ENCODE assay signal across 17 cellular contexts in genomic region chr16:81502396-81503060, GRCh38. TPM values are rescaled to one million over a fixed set of nuclear protein-coding genes. Genes with fewer than 3 reads are reported as not detected.
A peak's percentile ranks its signal among the peaks of the same experiment; 100 is the strongest.
DNase-seq lines count a peak whose midpoint lies in the region; ATAC-seq and TF ChIP-seq lines count a peak whose summit lies in the region.
"Had no signal": no experiment of that assay in that cellular context is flagged by ENCODE, and none has a peak within 500 bp of the region (broad histone marks: within the 10 kb centered on the region; RNA-seq: fewer than 3 reads in every experiment).

No MANE protein-coding gene starts in this region.

- H3K79me1 ChIP-seq in mesenchymal stem cell (replicated peaks; ENCODE audit: low read length, poor library complexity, severe bottlenecking) = peaks cover 51% of the 10 kb centered on the region

- no peaks in the 10 kb centered on the region for H3F3A ChIP-seq in SK-N-SH (replicated peaks; ENCODE audit: insufficient read depth)

- H3K4me1 Mint-ChIP-seq in endodermal cell = no peaks in the 10 kb centered on the region
- peaks cover 55 to 86% of the 10 kb centered on the region in 2 donors for H3K4me1 Mint-ChIP-seq in stimulated activated naive B cell treated with anti-CD40 and anti-IgM and Interleukin-4, amounts not matched to agents 10 μg/mL and 1 μg/mL and 100 μg/mL, for 72 hours

- ATAC-seq in SK-N-SH treated with all-trans-retinoic acid at 6 μM for 48 hours (no peak), GM19397 (IDR thresholded peaks at IDR 0.05; ENCODE audit: unreplicated experiment) (no peak), GM21576 (IDR thresholded peaks at IDR 0.05; ENCODE audit: unreplicated experiment) (no peak)
- no peak for ATAC-seq in stimulated activated naive B cell treated with anti-CD40 and anti-IgM and Interleukin-4, amounts not matched to agents 10 μg/mL and 1 μg/mL and 100 μg/mL, for 72 hours (replicated peaks)
- ATAC-seq: left colon had no signal

- H3K9me3 ChIP-seq in SK-N-SH (no peaks in the 10 kb centered on the region), endodermal cell (ENCODE audit: control insufficient read depth, low read length) (no peaks in the 10 kb centered on the region), mesenchymal stem cell (ENCODE audit: control insufficient read depth, low read length) (no peaks in the 10 kb centered on the region), ascending aorta (no peaks in the 10 kb centered on the region)
- H3K9me3 ChIP-seq: testis had no signal

- H3K27ac ChIP-seq in SK-N-SH (ENCODE audit: low read depth in 2 of 2, low read length in 1 of 2) (peak overlapping the region in 1 of 2 experiments; percentile 79; a peak in 2 of 4 replicates), endodermal cell (ENCODE audit: low read depth, low read length) (peak overlapping the region; percentile 88), mesenchymal stem cell (ENCODE audit: low read length, poor library complexity, severe bottlenecking) (no peak overlapping the region), ascending aorta (no peak overlapping the region)
- H3K27ac ChIP-seq: testis had no signal

- CTCF ChIA-PET in SK-N-SH (lab: Yijun Ruan, JAX) = interaction anchor here (0.6 kb wide), 1 partner anchor 14 kb away, joined by 4 read pairs; no protein-coding TSS in a partner anchor

- no peak overlapping the region for H2AK5ac ChIP-seq in mesenchymal stem cell (ENCODE audit: low read length, severe bottlenecking)

- H3K4me1 ChIP-seq in SK-N-SH (ENCODE audit: control insufficient read depth in 1 of 2, insufficient read depth in 2 of 2, low read depth in 1 of 2, low read length in 1 of 2) (peaks cover 0 to 32% of the 10 kb centered on the region in 2 experiments; a peak in 2 of 4 replicates), endodermal cell (ENCODE audit: control insufficient read depth, insufficient read depth, low read length) (no peaks in the 10 kb centered on the region), mesenchymal stem cell (ENCODE audit: control insufficient read depth, insufficient read depth, low read depth, low read length) (peaks cover 16% of the 10 kb centered on the region), ascending aorta (no peaks in the 10 kb centered on the region)
- H3K4me1 ChIP-seq: testis had no signal

- H3K4me3 ChIP-seq in SK-N-SH (ENCODE audit: low read depth in 2 of 2, low read length in 1 of 2) (no peak overlapping the region), endodermal cell (ENCODE audit: low read length) (no peak overlapping the region), mesenchymal stem cell (ENCODE audit: insufficient read depth in 1 of 2, low read depth in 1 of 2, low read length in 2 of 2) (no peak overlapping the region), ascending aorta (no peak overlapping the region)
- H3K4me3 ChIP-seq: testis had no signal

- no peak overlapping the region for H3K23ac ChIP-seq in mesenchymal stem cell (ENCODE audit: low read length in 2 of 2)

- 78% methylated on average over 17 of the region's 17 CpGs for WGBS in SK-N-SH (ENCODE audit: low lambda C conversion rate)
- WGBS in endodermal cell (ENCODE audit: insufficient coverage in 1 of 2, insufficient read length in 1 of 2), 2 experiments = 92 to 93% methylated on average over 16 to 17 of the region's 17 CpGs
- WGBS in mesenchymal stem cell = 82% methylated on average over 16 of the region's 17 CpGs

- intact Hi-C loops in ascending aorta (cut with DNase I) = no loop called here

- H3K4ac ChIP-seq in mesenchymal stem cell (ENCODE audit: low read depth in 1 of 2, low read length in 2 of 2) = peak overlapping the region in 1 of 2 experiments; percentile 51

- H2BK5ac ChIP-seq in mesenchymal stem cell (ENCODE audit: low read depth, low read length, poor library complexity, severe bottlenecking) = no peak overlapping the region

- H3K36me3 ChIP-seq in SK-N-SH (replicated peaks in 1 of 2; ENCODE audit: control insufficient read depth in 1 of 2, insufficient read depth in 2 of 2, low read length in 1 of 2) (peaks cover 0 to 3% of the 10 kb centered on the region in 2 experiments), endodermal cell (ENCODE audit: control insufficient read depth, insufficient read depth, low read length) (no peaks in the 10 kb centered on the region), mesenchymal stem cell (ENCODE audit: control insufficient read depth in 1 of 2, insufficient read depth in 2 of 2, low read depth in 1 of 2, low read length in 2 of 2) (peaks cover 0 to 5% of the 10 kb centered on the region in 2 experiments), ascending aorta (no peaks in the 10 kb centered on the region)

- no peak overlapping the region for H3K14ac ChIP-seq in mesenchymal stem cell (ENCODE audit: low read length in 2 of 2)

- no peak overlapping the region for H3K9ac ChIP-seq in SK-N-SH
- H3K9ac ChIP-seq in endodermal cell (ENCODE audit: extremely low read depth, low read length, poor library complexity, severe bottlenecking) = no peak overlapping the region
- H3K9ac ChIP-seq in mesenchymal stem cell (ENCODE audit: low read length) = no peak overlapping the region

- H3K4me2 ChIP-seq in SK-N-SH = no peak overlapping the region
- H3K4me2 ChIP-seq in mesenchymal stem cell (ENCODE audit: low read length, poor library complexity, severe bottlenecking) = no peak overlapping the region

- peak overlapping the region in 1 of 2 experiments; percentile 75 for H2BK12ac ChIP-seq in mesenchymal stem cell (ENCODE audit: low read length in 2 of 2)

- H2BK120ac ChIP-seq in mesenchymal stem cell (ENCODE audit: low read depth, low read length) = no peak overlapping the region

- H4K20me1 ChIP-seq in SK-N-SH (ENCODE audit: insufficient read depth) = 0 out of 2 replicates have a peak, but pooled peaks cover under 1% of the 10 kb centered on the region

- H3K27me3 Mint-ChIP-seq in endodermal cell (ENCODE audit: insufficient read depth) = no peaks in the 10 kb centered on the region
- no peaks in the 10 kb centered on the region for H3K27me3 Mint-ChIP-seq in stimulated activated naive B cell treated with anti-CD40 and anti-IgM and Interleukin-4, amounts not matched to agents 10 μg/mL and 1 μg/mL and 100 μg/mL, for 72 hours
- H3K27me3 Mint-ChIP-seq: activated CD4-positive, alpha-beta T cell treated with anti-CD3 and anti-CD28 coated beads, Interleukin-2, amount 10 ng/mL, durations not matched to agents 7 days and 5 days had no signal

- no peak for TF ChIP-seq EP300 in SK-N-SH (IDR thresholded peaks at IDR 0.05; ENCODE audit: borderline replicate concordance in 1 of 2, low read depth in 1 of 2, low read length in 1 of 2)

- TF ChIP-seq CTCF in SK-N-SH (IDR thresholded peaks at IDR 0.05) (no peak), endodermal cell (conservative IDR thresholded peaks at IDR 0.05) (no peak), ascending aorta (IDR thresholded peaks at IDR 0.05) (no peak)

- H3K79me2 ChIP-seq in SK-N-SH (ENCODE audit: insufficient read depth) = peaks cover 23% of the 10 kb centered on the region; the same call in 1 of the 2 replicates

- H3K9me3 Mint-ChIP-seq in endodermal cell = no peaks in the 10 kb centered on the region
- H3K9me3 Mint-ChIP-seq in stimulated activated naive B cell treated with anti-CD40 and anti-IgM and Interleukin-4, amounts not matched to agents 10 μg/mL and 1 μg/mL and 100 μg/mL, for 72 hours = no peaks in the 10 kb centered on the region
- H3K9me3 Mint-ChIP-seq: activated CD4-positive, alpha-beta T cell treated with anti-CD3 and anti-CD28 coated beads, Interleukin-2, amount 10 ng/mL, durations not matched to agents 7 days and 5 days had no signal

- no peaks in the 10 kb centered on the region for H3K9me2 ChIP-seq in SK-N-SH

- peaks cover 9% of the 10 kb centered on the region for H3K36me3 Mint-ChIP-seq in endodermal cell (ENCODE audit: low read depth)
- peaks cover 13 to 28% of the 10 kb centered on the region in 2 donors for H3K36me3 Mint-ChIP-seq in stimulated activated naive B cell treated with anti-CD40 and anti-IgM and Interleukin-4, amounts not matched to agents 10 μg/mL and 1 μg/mL and 100 μg/mL, for 72 hours

- H3K27me3 ChIP-seq in SK-N-SH (ENCODE audit: insufficient read depth) (no peaks in the 10 kb centered on the region), endodermal cell (ENCODE audit: control insufficient read depth, insufficient read depth, low read length, poor library complexity, severe bottlenecking) (no peaks in the 10 kb centered on the region), mesenchymal stem cell (ENCODE audit: control insufficient read depth in 1 of 2, insufficient read depth in 1 of 2, low read length in 2 of 2) (no peaks in the 10 kb centered on the region), ascending aorta (no peaks in the 10 kb centered on the region)
- H3K27me3 ChIP-seq: testis had no signal

- peak overlapping the region; percentile 22 for H3K27ac Mint-ChIP-seq in endodermal cell
- H3K27ac Mint-ChIP-seq in stimulated activated naive B cell treated with anti-CD40 and anti-IgM and Interleukin-4, amounts not matched to agents 10 μg/mL and 1 μg/mL and 100 μg/mL, for 72 hours = peak overlapping the region; percentile 91
- H3K27ac Mint-ChIP-seq: activated CD4-positive, alpha-beta T cell treated with anti-CD3 and anti-CD28 coated beads, Interleukin-2, amount 10 ng/mL, durations not matched to agents 7 days and 5 days had no signal

- peak overlapping the region; percentile 76 for H4K91ac ChIP-seq in mesenchymal stem cell (ENCODE audit: low read length)

- no peak for TF ChIP-seq RAD21 in SK-N-SH (IDR thresholded peaks at IDR 0.05; ENCODE audit: low read length)

- POLR2A ChIA-PET in SK-N-SH (lab: Yijun Ruan, JAX) = interaction anchor here (1.0 kb wide), 1 partner anchor 14 kb away, joined by 3 read pairs; no protein-coding TSS in a partner anchor

- H2AFZ ChIP-seq in SK-N-SH (ENCODE audit: low read depth) = no peak overlapping the region
- H2AFZ ChIP-seq in mesenchymal stem cell (ENCODE audit: low read depth, low read length) = no peak overlapping the region

- DNase-seq in SK-N-SH (peak; percentile 72), endodermal cell (no peak), mesenchymal stem cell (no peak), ascending aorta (ENCODE audit: low spot score in 2 of 2) (no peak)
- no peak for DNase-seq in stimulated activated naive B cell treated with anti-CD40 and anti-IgM and Interleukin-4, amounts not matched to agents 10 μg/mL and 1 μg/mL and 100 μg/mL, for 72 hours
- DNase-seq: 8988T; activated CD4-positive, alpha-beta T cell treated with anti-CD3 and anti-CD28 coated beads, Interleukin-2, amount 10 ng/mL, durations not matched to agents 7 days and 5 days; activated naive CD4-positive, alpha-beta T cell; anterior cingulate cortex; foreskin fibroblast; left colon; NCI-H1105 treated with DMSO at 0.1 percent for 48 hours; NCI-H748 treated with DMSO at 0.1 percent for 48 hours; testis had no signal

- H4K8ac ChIP-seq in mesenchymal stem cell (ENCODE audit: low read length) = no peak overlapping the region

- H3K4me3 Mint-ChIP-seq in endodermal cell = no peak overlapping the region
- peak overlapping the region; percentile 14 to 53 for H3K4me3 Mint-ChIP-seq in stimulated activated naive B cell treated with anti-CD40 and anti-IgM and Interleukin-4, amounts not matched to agents 10 μg/mL and 1 μg/mL and 100 μg/mL, for 72 hours
- H3K4me3 Mint-ChIP-seq: activated CD4-positive, alpha-beta T cell treated with anti-CD3 and anti-CD28 coated beads, Interleukin-2, amount 10 ng/mL, durations not matched to agents 7 days and 5 days had no signal

- H3K18ac ChIP-seq in mesenchymal stem cell (ENCODE audit: low read depth in 1 of 2, low read length in 2 of 2) = peak overlapping the region in 1 of 2 experiments; percentile 69

- no peak overlapping the region for H2BK15ac ChIP-seq in mesenchymal stem cell (ENCODE audit: low read depth, poor library complexity, severe bottlenecking)

RNA-seq across cellular contexts. Expression of gene CMIP, which starts 57.9 kb away (rescaled TPM):
- polyA plus RNA-seq in SK-N-SH (2012; rRNA removed) = 2.4 and 5.4 TPM in 2 replicates
- 3.9 and 6.2 TPM in 2 replicates for polyA plus RNA-seq in SK-N-SH (2012; cell fraction: cytosol; rRNA removed)
- 9.8 and 13.9 TPM in 2 replicates for polyA plus RNA-seq in SK-N-SH (2012; cell fraction: nucleus; rRNA removed)
- 10 to 100 TPM; 64.0 to 64.7 TPM for total RNA-seq in endodermal cell
- polyA plus RNA-seq in endodermal cell (2013, experiment 1 of 2) = 52.7 TPM
- polyA plus RNA-seq in endodermal cell (2013, experiment 2 of 2) = 47.8 TPM
- polyA plus RNA-seq in mesenchymal stem cell (2013, experiment 1 of 2) = 34.5 TPM
- 34.1 TPM for polyA plus RNA-seq in mesenchymal stem cell (2013, experiment 2 of 2)
- 110 TPM for total RNA-seq in ascending aorta
